ENCODE assay signal across 1 cellular context in genomic region chr1:155277070-155277895, GRCh38.
TF ChIP-seq lines count a peak whose summit lies in the region.

TSS of gene HCN3 (plus strand) at chr1:155277463. CDS start at chr1:155277591, 128 bp downstream.

TF ChIP-seq in HEK293, 187 proteins besides CTCF, POLR2A, EP300 and RAD21 (continued from another document and continues in another):
- TF ChIP-seq, protein P1, sequence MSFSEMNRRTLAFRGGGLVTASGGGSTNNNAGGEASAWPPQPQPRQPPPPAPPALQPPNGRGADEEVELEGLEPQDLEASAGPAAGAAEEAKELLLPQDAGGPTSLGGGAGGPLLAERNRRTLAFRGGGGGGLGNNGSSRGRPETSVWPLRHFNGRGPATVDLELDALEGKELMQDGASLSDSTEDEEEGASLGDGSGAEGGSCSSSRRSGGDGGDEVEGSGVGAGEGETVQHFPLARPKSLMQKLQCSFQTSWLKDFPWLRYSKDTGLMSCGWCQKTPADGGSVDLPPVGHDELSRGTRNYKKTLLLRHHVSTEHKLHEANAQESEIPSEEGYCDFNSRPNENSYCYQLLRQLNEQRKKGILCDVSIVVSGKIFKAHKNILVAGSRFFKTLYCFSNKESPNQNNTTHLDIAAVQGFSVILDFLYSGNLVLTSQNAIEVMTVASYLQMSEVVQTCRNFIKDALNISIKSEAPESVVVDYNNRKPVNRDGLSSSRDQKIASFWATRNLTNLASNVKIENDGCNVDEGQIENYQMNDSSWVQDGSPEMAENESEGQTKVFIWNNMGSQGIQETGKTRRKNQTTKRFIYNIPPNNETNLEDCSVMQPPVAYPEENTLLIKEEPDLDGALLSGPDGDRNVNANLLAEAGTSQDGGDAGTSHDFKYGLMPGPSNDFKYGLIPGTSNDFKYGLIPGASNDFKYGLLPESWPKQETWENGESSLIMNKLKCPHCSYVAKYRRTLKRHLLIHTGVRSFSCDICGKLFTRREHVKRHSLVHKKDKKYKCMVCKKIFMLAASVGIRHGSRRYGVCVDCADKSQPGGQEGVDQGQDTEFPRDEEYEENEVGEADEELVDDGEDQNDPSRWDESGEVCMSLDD (tag by site-specific recombination; IDR thresholded peaks at IDR 0.05): peak; percentile 71; the same call in 1 of the 2 replicates
- TF ChIP-seq ZEB2 (tag by site-specific recombination; IDR thresholded peaks at IDR 0.05) (peak; percentile 69; the same call in 1 of the 2 replicates), ZNF335 (tag by site-specific recombination; conservative IDR thresholded peaks at IDR 0.05) (peak; percentile 94), MZF1 (tag by site-specific recombination; IDR thresholded peaks at IDR 0.05; ENCODE audit: borderline replicate concordance) (no peak), RBAK (tag by site-specific recombination; IDR thresholded peaks at IDR 0.05) (no peak), GLIS1 (tag by site-specific recombination; IDR thresholded peaks at IDR 0.05) (peak; percentile 58), ZNF280D (tag by site-specific recombination; IDR thresholded peaks at IDR 0.05) (no peak), ZNF561 (tag by site-specific recombination; IDR thresholded peaks at IDR 0.05; ENCODE audit: borderline replicate concordance) (peak; percentile 77; the same call in 1 of the 2 replicates), ZNF514 (tag by site-specific recombination; IDR thresholded peaks at IDR 0.05) (no peak), ZNF433 (tag by site-specific recombination; IDR thresholded peaks at IDR 0.05; ENCODE audit: low read depth) (no peak), MEIS1 (CRISPR knock-in tag; IDR thresholded peaks at IDR 0.05; ENCODE audit: borderline replicate concordance) (no peak), ZBTB8A (tag by site-specific recombination; IDR thresholded peaks at IDR 0.05) (peak; percentile 96), ZBTB48 (tag by site-specific recombination; IDR thresholded peaks at IDR 0.05) (peak; percentile 62; the same call in 1 of the 2 replicates), ZNF311 (tag by site-specific recombination; IDR thresholded peaks at IDR 0.05; ENCODE audit: borderline replicate concordance) (no peak), SETDB1 (IDR thresholded peaks at IDR 0.05; ENCODE audit: insufficient read length, low read length) (no peak), ZNF341 (tag by site-specific recombination; IDR thresholded peaks at IDR 0.05; ENCODE audit: low read depth) (peak; percentile 75), ZNF138 (tag by site-specific recombination; IDR thresholded peaks at IDR 0.05; ENCODE audit: borderline replicate concordance) (no peak), PRDM6 (tag by site-specific recombination; IDR thresholded peaks at IDR 0.05) (no peak), PRDM10 (tag by site-specific recombination; IDR thresholded peaks at IDR 0.05) (0 out of 2 replicates have a peak, but pooled peaks have one; percentile 39), HIC1 (tag by site-specific recombination; IDR thresholded peaks at IDR 0.05) (no peak), SP2 (tag by site-specific recombination; IDR thresholded peaks at IDR 0.05) (peak; percentile 82), YY1 (tag by site-specific recombination; IDR thresholded peaks at IDR 0.05) (peak; percentile 14; the same call in 1 of the 2 replicates), KLF9 (tag by site-specific recombination; IDR thresholded peaks at IDR 0.05; ENCODE audit: low read depth) (peak; percentile 83), ZNF324 (tag by site-specific recombination; IDR thresholded peaks at IDR 0.05) (0 out of 2 replicates have a peak, but pooled peaks have one; percentile 29), ZFHX2 (tag by site-specific recombination; conservative IDR thresholded peaks at IDR 0.05) (peak; percentile 86), ZBTB20 (tag by site-specific recombination; IDR thresholded peaks at IDR 0.05) (no peak), ZNF791 (tag by site-specific recombination; IDR thresholded peaks at IDR 0.05) (no peak), PATZ1 (tag by site-specific recombination; IDR thresholded peaks at IDR 0.05) (peak; percentile 94), ZNF239 (tag by site-specific recombination; IDR thresholded peaks at IDR 0.05) (no peak), ZNF501 (tag by site-specific recombination; IDR thresholded peaks at IDR 0.05) (no peak; the same call in 1 of the 2 replicates)
- TF ChIP-seq, protein P2, sequence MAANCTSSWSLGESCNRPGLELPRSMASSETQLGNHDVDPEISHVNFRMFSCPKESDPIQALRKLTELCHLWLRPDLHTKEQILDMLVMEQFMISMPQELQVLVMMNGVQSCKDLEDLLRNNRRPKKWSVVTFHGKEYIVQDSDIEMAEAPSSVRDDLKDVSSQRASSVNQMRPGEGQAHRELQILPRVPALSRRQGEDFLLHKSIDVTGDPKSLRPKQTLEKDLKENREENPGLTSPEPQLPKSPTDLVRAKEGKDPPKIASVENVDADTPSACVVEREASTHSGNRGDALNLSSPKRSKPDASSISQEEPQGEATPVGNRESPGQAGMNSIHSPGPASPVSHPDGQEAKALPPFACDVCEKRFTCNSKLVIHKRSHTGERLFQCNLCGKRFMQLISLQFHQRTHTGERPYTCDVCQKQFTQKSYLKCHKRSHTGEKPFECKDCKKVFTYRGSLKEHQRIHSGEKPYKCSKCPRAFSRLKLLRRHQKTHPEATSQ (tag by site-specific recombination; IDR thresholded peaks at IDR 0.05): peak; percentile 30; the same call in 1 of the 2 replicates
- TF ChIP-seq, protein P3, sequence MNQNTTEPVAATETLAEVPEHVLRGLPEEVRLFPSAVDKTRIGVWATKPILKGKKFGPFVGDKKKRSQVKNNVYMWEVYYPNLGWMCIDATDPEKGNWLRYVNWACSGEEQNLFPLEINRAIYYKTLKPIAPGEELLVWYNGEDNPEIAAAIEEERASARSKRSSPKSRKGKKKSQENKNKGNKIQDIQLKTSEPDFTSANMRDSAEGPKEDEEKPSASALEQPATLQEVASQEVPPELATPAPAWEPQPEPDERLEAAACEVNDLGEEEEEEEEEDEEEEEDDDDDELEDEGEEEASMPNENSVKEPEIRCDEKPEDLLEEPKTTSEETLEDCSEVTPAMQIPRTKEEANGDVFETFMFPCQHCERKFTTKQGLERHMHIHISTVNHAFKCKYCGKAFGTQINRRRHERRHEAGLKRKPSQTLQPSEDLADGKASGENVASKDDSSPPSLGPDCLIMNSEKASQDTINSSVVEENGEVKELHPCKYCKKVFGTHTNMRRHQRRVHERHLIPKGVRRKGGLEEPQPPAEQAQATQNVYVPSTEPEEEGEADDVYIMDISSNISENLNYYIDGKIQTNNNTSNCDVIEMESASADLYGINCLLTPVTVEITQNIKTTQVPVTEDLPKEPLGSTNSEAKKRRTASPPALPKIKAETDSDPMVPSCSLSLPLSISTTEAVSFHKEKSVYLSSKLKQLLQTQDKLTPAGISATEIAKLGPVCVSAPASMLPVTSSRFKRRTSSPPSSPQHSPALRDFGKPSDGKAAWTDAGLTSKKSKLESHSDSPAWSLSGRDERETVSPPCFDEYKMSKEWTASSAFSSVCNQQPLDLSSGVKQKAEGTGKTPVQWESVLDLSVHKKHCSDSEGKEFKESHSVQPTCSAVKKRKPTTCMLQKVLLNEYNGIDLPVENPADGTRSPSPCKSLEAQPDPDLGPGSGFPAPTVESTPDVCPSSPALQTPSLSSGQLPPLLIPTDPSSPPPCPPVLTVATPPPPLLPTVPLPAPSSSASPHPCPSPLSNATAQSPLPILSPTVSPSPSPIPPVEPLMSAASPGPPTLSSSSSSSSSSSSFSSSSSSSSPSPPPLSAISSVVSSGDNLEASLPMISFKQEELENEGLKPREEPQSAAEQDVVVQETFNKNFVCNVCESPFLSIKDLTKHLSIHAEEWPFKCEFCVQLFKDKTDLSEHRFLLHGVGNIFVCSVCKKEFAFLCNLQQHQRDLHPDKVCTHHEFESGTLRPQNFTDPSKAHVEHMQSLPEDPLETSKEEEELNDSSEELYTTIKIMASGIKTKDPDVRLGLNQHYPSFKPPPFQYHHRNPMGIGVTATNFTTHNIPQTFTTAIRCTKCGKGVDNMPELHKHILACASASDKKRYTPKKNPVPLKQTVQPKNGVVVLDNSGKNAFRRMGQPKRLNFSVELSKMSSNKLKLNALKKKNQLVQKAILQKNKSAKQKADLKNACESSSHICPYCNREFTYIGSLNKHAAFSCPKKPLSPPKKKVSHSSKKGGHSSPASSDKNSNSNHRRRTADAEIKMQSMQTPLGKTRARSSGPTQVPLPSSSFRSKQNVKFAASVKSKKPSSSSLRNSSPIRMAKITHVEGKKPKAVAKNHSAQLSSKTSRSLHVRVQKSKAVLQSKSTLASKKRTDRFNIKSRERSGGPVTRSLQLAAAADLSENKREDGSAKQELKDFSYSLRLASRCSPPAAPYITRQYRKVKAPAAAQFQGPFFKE (tag by site-specific recombination; IDR thresholded peaks at IDR 0.05; ENCODE audit: borderline replicate concordance): no peak
